ENCODE assay signal across 10 cellular contexts in genomic region chrX:100648601-100649417, GRCh38. TPM values are rescaled to one million over a fixed set of nuclear protein-coding genes. Genes with fewer than 3 reads are reported as not detected.
A peak's percentile ranks its signal among the peaks of the same experiment; 100 is the strongest.
DNase-seq lines count a peak whose midpoint lies in the region; ATAC-seq lines count a peak whose summit lies in the region.
"Had no signal": no experiment of that assay in that cellular context is flagged by ENCODE, and none has a peak within 500 bp of the region (broad histone marks: within the 10 kb centered on the region; RNA-seq: fewer than 3 reads in every experiment).

No MANE protein-coding gene starts in this region.

- H3K27ac ChIP-seq in SJSA1 (peak overlapping the region; percentile 57), rectal smooth muscle tissue (ENCODE audit: low read depth, low read length) (peak overlapping the region; percentile 65)

- H3K9me3 ChIP-seq in SJSA1 (replicated peaks) = no peaks in the 10 kb centered on the region

- no peak overlapping the region for H3K9ac ChIP-seq in rectal smooth muscle tissue (ENCODE audit: low read length)

- H3K27me3 ChIP-seq in SJSA1 (replicated peaks) (no peaks in the 10 kb centered on the region), rectal smooth muscle tissue (ENCODE audit: control insufficient read depth, insufficient read depth, low read length) (peaks cover 3% of the 10 kb centered on the region)

- ATAC-seq in GM18858 (IDR thresholded peaks at IDR 0.05; ENCODE audit: unreplicated experiment) = no peak

- DNase-seq in Daoy (ENCODE audit: low read depth) = peak; percentile 42
- DNase-seq in SJSA1 (ENCODE audit: low read depth in 1 of 2, low spot score in 2 of 2) = no peak
- peak; percentile 54 for DNase-seq in fibroblast of the conjunctiva (ENCODE audit: low read depth)
- DNase-seq in islet precursor cell = no peak
- DNase-seq in stimulated activated CD8-positive, alpha-beta memory T cell treated with anti-CD3 and anti-CD28 coated beads, Interleukin-4, amount 100 ng/mL, for 48 hours = no peak
- DNase-seq in HK-2 (ENCODE audit: unreplicated experiment) = no peak
- DNase-seq: activated CD4-positive, CD25-positive, alpha-beta regulatory T cell; NCI-H1417 treated with DMSO at 0.1 percent for 48 hours had no signal

- H3K4me3 ChIP-seq in SJSA1 = no peak overlapping the region
- H3K4me3 ChIP-seq in rectal smooth muscle tissue (ENCODE audit: low read length) = no peak overlapping the region

- H3K4me1 ChIP-seq in SJSA1 (replicated peaks) = peaks cover 37% of the 10 kb centered on the region
- H3K4me1 ChIP-seq in rectal smooth muscle tissue (ENCODE audit: control insufficient read depth, insufficient read depth, low read length) = no peaks in the 10 kb centered on the region

- H3K36me3 ChIP-seq in SJSA1 = 0 out of 2 replicates have a peak, but pooled peaks cover 3% of the 10 kb centered on the region
- H3K36me3 ChIP-seq in rectal smooth muscle tissue (ENCODE audit: control insufficient read depth, insufficient read depth, low read length) = no peaks in the 10 kb centered on the region

RNA-seq across cellular contexts. Expression of gene SRPX2, which starts 4.8 kb away (rescaled TPM):
- total RNA-seq in Daoy (2014; rRNA removed; shearing (Covaris generic)) = 21.7 and 30.6 TPM in 2 replicates
- total RNA-seq in SJSA1 (2014; rRNA removed; shearing (Covaris generic)) = 33.9 and 38.0 TPM in 2 replicates

RNA-seq across cellular contexts. Expression of gene TSPAN6, which starts 12.2 kb away (rescaled TPM):
- 36.3 and 39.1 TPM in 2 replicates for total RNA-seq in Daoy (2014; rRNA removed; shearing (Covaris generic))
- 26.9 and 31.3 TPM in 2 replicates for total RNA-seq in SJSA1 (2014; rRNA removed; shearing (Covaris generic))

Comparison
In these comparisons a context has a peak if more than half of its experiments do, and no peak if none do; other contexts are left out.
1. DNase-seq: peak in Daoy (single experiment) and fibroblast of the conjunctiva (single experiment); none in SJSA1 (0 of 2), islet precursor cell (single experiment), stimulated activated CD8-positive, alpha-beta memory T cell treated with anti-CD3 and anti-CD28 coated beads, Interleukin-4, amount 100 ng/mL, for 48 hours (single experiment) and HK-2 (single experiment).